In genomic region chr2:20173496-20174402, GRCh38 we compare ENCODE assay signal across 1 cellular context.
TF ChIP-seq lines count a peak whose summit lies in the region.

No MANE protein-coding gene starts in this region.

TF ChIP-seq in HepG2, 621 proteins besides CTCF, POLR2A, EP300 and RAD21 (continued from another document):
- TF ChIP-seq ZNF703 (CRISPR knock-in tag; IDR thresholded peaks at IDR 0.05; ENCODE audit: borderline replicate concordance): no peak
